14 cellular contexts compared by ENCODE assay signal in genomic region chr11:12744831-12745502, GRCh38.
DNase-seq lines count a peak whose midpoint lies in the region; ATAC-seq and TF ChIP-seq lines count a peak whose summit lies in the region.
"Had no signal": no experiment of that assay in that cellular context is flagged by ENCODE, and none has a peak within 500 bp of the region (broad histone marks: within the 10 kb centered on the region; RNA-seq: fewer than 3 reads in every experiment).

No MANE protein-coding gene starts in this region.

- no peaks in the 10 kb centered on the region; the same call in 1 of the 2 replicates for H4K20me1 ChIP-seq in HCT116 (ENCODE audit: insufficient read depth)
- H4K20me1 ChIP-seq: BLaER1 treated with 17β-estradiol and CSF1 and Interleukin-3, amounts not matched to agents 10 nM and 100 nM had no signal

- H3K9me3 ChIP-seq in HCT116 (ENCODE audit: control insufficient read depth in 1 of 2, insufficient read depth in 1 of 2, low read depth in 1 of 2, low read length in 2 of 2) (no peaks in the 10 kb centered on the region), heart right ventricle (no peaks in the 10 kb centered on the region)

- no peak overlapping the region for H2AFZ ChIP-seq in HCT116 (ENCODE audit: low read depth, low read length, poor library complexity, severe bottlenecking)

- DNase-seq in HCT116 (ENCODE audit: low read depth, low spot score) (no peak), RPMI8226 (peak; percentile 84), heart right ventricle (peak; percentile 29 to 60), pons (ENCODE audit: low spot score) (peak; percentile 13), NCI-H1694 treated with DMSO at 0.1 percent for 48 hours (lab: John Stamatoyannopoulos, UW) (no peak), activated gamma-delta T cell treated with Interleukin-2 at 50 U/mL for 16 hours (no peak), SHP77 treated with DMSO at 0.1 percent for 48 hours (lab: John Stamatoyannopoulos, UW) (no peak)
- DNase-seq: cortex of kidney, NCI-H2171 treated with DMSO at 0.1 percent for 48 hours, SW 1271 had no signal

- peaks cover 93% of the 10 kb centered on the region for H3K79me2 ChIP-seq in HCT116 (ENCODE audit: insufficient read depth, low read length)

- RAD21 ChIA-PET in HCT116 (lab: Charles Lee; ENCODE audit: low non-redundant PET in 1 of 2, low total read pairs in 2 of 2, uncharacterized antibody in 2 of 2, unreplicated experiment in 2 of 2) = interaction anchor here in 1 of 2 experiments (0.6 kb wide), 1 partner anchor 163 kb away, joined by 3 read pairs; no protein-coding TSS in a partner anchor

- WGBS in heart right ventricle, 2 donors = 47 to 52% methylated on average over 10 of the region's 10 CpGs

- BruUV-seq in HCT116 (replicated peaks; lab: Mats Ljungman, UMichigan) = no TSS peak

- no peaks in the 10 kb centered on the region for H3K27me3 ChIP-seq in HCT116 (ENCODE audit: insufficient read depth, low read length)
- no peaks in the 10 kb centered on the region for H3K27me3 ChIP-seq in heart right ventricle

- TF ChIP-seq CTCF in HCT116 (IDR thresholded peaks at IDR 0.05 in 2 of 3, conservative IDR thresholded peaks at IDR 0.05 in 1 of 3; ENCODE audit: borderline replicate concordance in 1 of 3, insufficient read depth in 1 of 3, low read depth in 2 of 3, low read length in 2 of 3) (no peak), heart right ventricle (IDR thresholded peaks at IDR 0.05) (no peak)

- H3K4me3 ChIP-seq in HCT116 (replicated peaks in 1 of 2; ENCODE audit: low read depth in 1 of 2, low read length in 2 of 2) = no peak overlapping the region
- peak overlapping the region in 3 of 10 donors; percentile 2 to 15 (median 13) for H3K4me3 ChIP-seq in heart right ventricle
- H3K4me3 ChIP-seq: BLaER1 treated with 17β-estradiol and CSF1 and Interleukin-3, amounts not matched to agents 10 nM and 100 nM; lung had no signal

- H3K27ac ChIP-seq in HCT116 (ENCODE audit: low read depth, low read length) (no peak overlapping the region), heart right ventricle (peak overlapping the region; percentile 24 to 79 (median 67))
- H3K27ac ChIP-seq: BLaER1 treated with 17β-estradiol and CSF1 and Interleukin-3, amounts not matched to agents 10 nM and 100 nM had no signal

- ATAC-seq in HCT116 (no peak), heart right ventricle (peak; percentile 82 to 93 (median 87)), GM18909 (IDR thresholded peaks at IDR 0.05; ENCODE audit: poor library complexity, unreplicated experiment) (no peak)
- ATAC-seq: sciatic nerve had no signal

- peak overlapping the region; percentile 68; the same call in 1 of the 2 replicates for H3K4me2 ChIP-seq in HCT116 (ENCODE audit: low read length)
- H3K4me2 ChIP-seq: BLaER1 treated with 17β-estradiol and CSF1 and Interleukin-3, amounts not matched to agents 10 nM and 100 nM had no signal

- TF ChIP-seq POLR2A in HCT116 (IDR thresholded peaks at IDR 0.05; ENCODE audit: borderline replicate concordance, extremely low read depth, insufficient read depth, insufficient read length) = no peak

- intact Hi-C loops in HCT116 (cut with micrococcal nuclease) = no loop called here
- intact Hi-C loops in heart right ventricle (cut with DNase I) = loop anchor here in 2 of 10 donors (5.0 to 10.0 kb wide), 2 partner anchors 50 to 58 kb away; no protein-coding TSS in a partner anchor

- H3K36me3 ChIP-seq in HCT116 (ENCODE audit: control insufficient read depth in 1 of 2, insufficient read depth in 2 of 2, low read length in 2 of 2) (no peaks in the 10 kb centered on the region), heart right ventricle (no peaks in the 10 kb centered on the region)
- H3K36me3 ChIP-seq: BLaER1 treated with 17β-estradiol and CSF1 and Interleukin-3, amounts not matched to agents 10 nM and 100 nM had no signal

- no peak for TF ChIP-seq RAD21 in HCT116 (IDR thresholded peaks at IDR 0.05; ENCODE audit: low read depth)

- H3K9me2 ChIP-seq in HCT116 (ENCODE audit: insufficient read depth) = no peaks in the 10 kb centered on the region

- H3K9ac ChIP-seq in HCT116 (ENCODE audit: low read length) = 0 out of 2 replicates have a peak overlapping the region, but pooled peaks have one; percentile 9
- H3K9ac ChIP-seq: BLaER1 treated with 17β-estradiol and CSF1 and Interleukin-3, amounts not matched to agents 10 nM and 100 nM had no signal

- POLR2A ChIA-PET in HCT116 (lab: Charles Lee) = no interaction called here

- H3K4me1 ChIP-seq in HCT116 (ENCODE audit: control insufficient read depth in 1 of 2, insufficient read depth in 2 of 2, low read length in 2 of 2) (peaks cover 44 to 46% of the 10 kb centered on the region in 2 experiments), heart right ventricle (peaks cover 7 to 61% (median 26%) of the 10 kb centered on the region in 9 donors)

- CTCF ChIA-PET in HCT116 (lab: Charles Lee) = interaction anchor here (2.4 kb wide), 1 partner anchor 144 kb away, joined by 6 read pairs; no protein-coding TSS in a partner anchor

TF ChIP-seq in HCT116, 20 proteins besides CTCF, POLR2A, EP300 and RAD21:
- TF ChIP-seq SIN3A (IDR thresholded peaks at IDR 0.05; ENCODE audit: low read depth) = no peak
- no peak for TF ChIP-seq SRF (IDR thresholded peaks at IDR 0.05; ENCODE audit: low read depth)
- TF ChIP-seq EZH2 (IDR thresholded peaks at IDR 0.05) = no peak
- TF ChIP-seq REST (IDR thresholded peaks at IDR 0.05; ENCODE audit: low read depth) = no peak
- no peak for TF ChIP-seq ELF1 (IDR thresholded peaks at IDR 0.05; ENCODE audit: borderline replicate concordance, low read depth)
- TF ChIP-seq FOSL1 (IDR thresholded peaks at IDR 0.05; ENCODE audit: low read depth) = no peak
- TF ChIP-seq TCF7L2 (IDR thresholded peaks at IDR 0.05; ENCODE audit: borderline replicate concordance, extremely low read depth, insufficient read depth, insufficient read length) = no peak
- TF ChIP-seq EZH2phosphoT487 (IDR thresholded peaks at IDR 0.05; ENCODE audit: borderline replicate concordance) = no peak
- no peak for TF ChIP-seq SP1 (IDR thresholded peaks at IDR 0.05; ENCODE audit: low read depth)
- TF ChIP-seq JUND (IDR thresholded peaks at IDR 0.05) = no peak
- no peak for TF ChIP-seq CBX3 (IDR thresholded peaks at IDR 0.05; ENCODE audit: low read depth)
- TF ChIP-seq YY1 (IDR thresholded peaks at IDR 0.05; ENCODE audit: extremely low read depth, insufficient replicate concordance, low read depth, low read length) = no peak
- TF ChIP-seq ZBTB33 (IDR thresholded peaks at IDR 0.05; ENCODE audit: extremely low read depth, insufficient replicate concordance, low read length) = no peak
- TF ChIP-seq ZNF274 (IDR thresholded peaks at IDR 0.05; ENCODE audit: low read depth, low read length) = no peak
- TF ChIP-seq CEBPB (IDR thresholded peaks at IDR 0.05; ENCODE audit: low read depth) = no peak
- no peak for TF ChIP-seq EGR1 (IDR thresholded peaks at IDR 0.05; ENCODE audit: low read depth)

Comparison
In these comparisons a context has a peak if more than half of its experiments do, and no peak if none do; other contexts are left out.
1. ATAC-seq: peak in heart right ventricle (8 of 8); none in HCT116 (single experiment) and GM18909 (single experiment).
2. DNase-seq: peak in RPMI8226 (single experiment), heart right ventricle (2 of 2) and pons (single experiment); none in HCT116 (single experiment), NCI-H1694 treated with DMSO at 0.1 percent for 48 hours (single experiment), activated gamma-delta T cell treated with Interleukin-2 at 50 U/mL for 16 hours (single experiment) and SHP77 treated with DMSO at 0.1 percent for 48 hours (single experiment).